9 cellular contexts compared by ENCODE assay signal in the genomic region with DNA sequence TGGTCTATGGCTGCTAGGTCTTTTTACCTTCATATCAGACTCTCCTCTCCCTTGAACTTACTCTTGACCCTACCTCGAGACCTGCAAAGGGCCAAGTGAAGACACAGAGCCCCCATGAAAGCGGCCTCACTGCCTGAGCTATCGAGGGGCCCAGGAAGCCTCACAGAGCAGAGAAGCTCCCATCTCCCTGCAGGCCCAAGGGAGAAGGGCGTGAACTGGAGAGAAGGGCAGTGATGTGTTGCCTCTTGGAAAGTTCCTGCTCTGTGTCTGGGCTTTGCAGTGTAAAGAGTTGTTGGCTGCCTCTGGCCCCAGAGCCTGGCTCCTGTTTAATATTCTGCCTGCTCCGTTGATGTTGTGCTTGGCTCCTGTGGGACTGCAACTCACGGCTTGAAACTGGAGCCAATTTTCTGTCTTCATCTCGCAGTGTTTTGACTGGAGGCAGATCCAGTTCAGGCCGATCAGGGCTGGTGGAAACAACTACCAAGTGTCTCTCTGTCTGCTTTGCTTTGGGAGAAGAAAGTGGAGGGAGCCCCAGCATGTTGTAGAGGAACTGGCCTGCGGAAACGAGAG. TPM values are rescaled to one million over a fixed set of nuclear protein-coding genes. Genes with fewer than 3 reads are reported as not detected.
DNase-seq lines count a peak whose midpoint lies in the region; ATAC-seq and TF ChIP-seq lines count a peak whose summit lies in the region.
"Had no signal": no experiment of that assay in that cellular context is flagged by ENCODE, and none has a peak within 500 bp of the region (broad histone marks: within the 10 kb centered on the region; RNA-seq: fewer than 3 reads in every experiment).

No MANE protein-coding gene starts in this region.

- H3K4me1 ChIP-seq in breast epithelium = peaks cover 2 to 8% of the 10 kb centered on the region in 2 donors

- no peaks in the 10 kb centered on the region for H3K27me3 ChIP-seq in breast epithelium

- H3K9me3 ChIP-seq in breast epithelium = no peaks in the 10 kb centered on the region

- no peak for TF ChIP-seq POLR2A in breast epithelium (IDR thresholded peaks at IDR 0.05)

- peak overlapping the region; percentile 68 to 69 for H3K27ac ChIP-seq in breast epithelium
- H3K27ac ChIP-seq: HL-60 had no signal

- intact Hi-C loops in breast epithelium (cut with DNase I; ENCODE audit: low total_unique reads) = no loop called here
- intact Hi-C loops in sciatic nerve (cut with DNase I) = no loop called here

- no peak overlapping the region for H3K27ac Mint-ChIP-seq in immature natural killer cell

- no peaks in the 10 kb centered on the region for H3K36me3 ChIP-seq in breast epithelium

- DNase-seq in G401 (ENCODE audit: low spot score) (peak; percentile 50), breast epithelium (ENCODE audit: low spot score in 2 of 2) (peak in 1 of 2 donors; percentile 56), inferior parietal cortex (ENCODE audit: extremely low spot score) (peak; percentile 53), sciatic nerve (ENCODE audit: low spot score) (peak; percentile 82), immature natural killer cell (no peak)

- peak overlapping the region in 1 of 3 donors; percentile 3 for H3K4me3 ChIP-seq in breast epithelium

- H3K36me3 Mint-ChIP-seq in immature natural killer cell = peaks cover 0 to 3% (median 0%) of the 10 kb centered on the region in 3 donors

- peaks cover 0 to 16% (median under 1%) of the 10 kb centered on the region in 6 donors for H3K9me3 Mint-ChIP-seq in immature natural killer cell

- no peak for TF ChIP-seq CTCF in breast epithelium (IDR thresholded peaks at IDR 0.05)

- ATAC-seq in sciatic nerve (peak; percentile 92), HG03045 (IDR thresholded peaks at IDR 0.05; ENCODE audit: unreplicated experiment) (no peak), HG02642 (IDR thresholded peaks at IDR 0.05; ENCODE audit: poor library complexity, unreplicated experiment) (no peak), GM18909 (IDR thresholded peaks at IDR 0.05; ENCODE audit: poor library complexity, unreplicated experiment) (no peak)

- H3K4me3 Mint-ChIP-seq in immature natural killer cell = no peak overlapping the region

- H3K4me1 Mint-ChIP-seq in immature natural killer cell = peaks cover 9 to 12% of the 10 kb centered on the region in 2 donors

- in situ Hi-C loops in G401 (cut with HindIII; ENCODE audit: low sequenced_read_pairs) = no loop called here

- peaks cover 9 to 39% (median 24%) of the 10 kb centered on the region in 3 donors for H3K27me3 Mint-ChIP-seq in immature natural killer cell (ENCODE audit: low read depth in 3 of 3)

RNA-seq across cellular contexts. Expression of gene SERTAD4, which starts 4.3 kb away (rescaled TPM):
- 7.3 and 14.2 TPM in 2 replicates for total RNA-seq in G401 (2014; rRNA removed; shearing (Covaris generic))
- total RNA-seq in breast epithelium = 10 to 100 TPM in 1 of 3 donors, 1 to 10 TPM in 1, under 1 TPM in 1; 0.80 to 47.9 (median 7.9) TPM
- 9.5 TPM for total RNA-seq in sciatic nerve
- not detected for polyA plus RNA-seq in immature natural killer cell

Comparison
In these comparisons a context has a peak if more than half of its experiments do, and no peak if none do; other contexts are left out.
1. DNase-seq: peak in G401 (single experiment), inferior parietal cortex (single experiment) and sciatic nerve (single experiment); none in immature natural killer cell (0 of 3).